Comparison of ENCODE assay signal across 8 cellular contexts in the genomic region with DNA sequence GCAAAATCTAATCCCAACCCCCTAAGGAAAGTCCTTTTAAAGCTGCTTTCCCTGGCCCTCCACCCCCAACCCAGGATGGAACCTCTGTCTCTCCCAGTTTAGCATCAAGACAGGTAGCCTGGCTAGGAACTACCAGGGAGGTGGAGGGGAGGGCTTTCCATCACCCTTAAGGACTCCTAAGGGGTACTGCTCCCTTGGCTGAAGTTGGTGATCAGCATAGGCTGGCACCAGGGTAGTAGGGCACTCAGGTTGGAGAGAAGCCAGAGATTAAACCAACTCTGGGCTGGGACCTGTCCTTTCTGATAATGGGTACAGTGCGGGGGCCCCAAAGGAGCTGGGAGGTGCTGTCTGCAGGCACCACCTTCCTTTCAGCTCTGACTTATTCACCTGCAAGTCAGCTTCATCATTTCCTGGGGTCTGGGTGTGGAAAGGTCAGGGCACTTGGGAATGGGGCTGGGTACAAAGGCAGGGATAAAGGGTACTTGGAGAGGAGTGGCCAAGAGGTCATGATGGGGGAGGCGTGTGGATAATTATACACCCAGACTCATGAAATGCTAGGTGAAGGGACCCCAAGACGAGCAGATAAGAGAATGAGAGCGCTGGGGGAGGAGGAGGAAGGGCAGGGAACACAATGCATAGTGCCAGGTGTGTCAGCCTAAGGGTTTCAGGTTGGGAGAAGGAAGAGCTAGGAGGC. TPM values are rescaled to one million over a fixed set of nuclear protein-coding genes. Genes with fewer than 3 reads are reported as not detected.
DNase-seq lines count a peak whose midpoint lies in the region; ATAC-seq and TF ChIP-seq lines count a peak whose summit lies in the region.

No MANE protein-coding gene starts in this region.

- H3K4me2 ChIP-seq in fibroblast of lung (ENCODE audit: extremely low read depth, insufficient read depth, low read length), result peak overlapping the region; percentile 93

- ATAC-seq in GM18520 (IDR thresholded peaks at IDR 0.05; ENCODE audit: unreplicated experiment), result no peak

- DNase-seq in NCI-H748 (lab: John Stamatoyannopoulos, UW; ENCODE audit: unreplicated experiment), result peak; percentile 41
- DNase-seq in NCI-H748 treated with DMSO at 0.1 percent for 48 hours (lab: John Stamatoyannopoulos, UW), result no peak
- DNase-seq in WERI-Rb-1, result no peak
- no peak for DNase-seq in fibroblast of lung (ENCODE audit: low read depth in 2 of 2)
- no peak for DNase-seq in iPS-NIHi7 (ENCODE audit: extremely low spot score)
- no peak for DNase-seq in HuH-7.5 (ENCODE audit: low spot score)

- H3K79me2 ChIP-seq in fibroblast of lung (ENCODE audit: control insufficient read depth, insufficient read depth, low read length), result peaks cover 89% of the 10 kb centered on the region

- TF ChIP-seq CTCF in WERI-Rb-1 (IDR thresholded peaks at IDR 0.05; ENCODE audit: low read depth, low read length) (no peak), fibroblast of lung (conservative IDR thresholded peaks at IDR 0.05 in 1 of 2, IDR thresholded peaks at IDR 0.05 in 1 of 2; ENCODE audit: low read depth in 1 of 2, low read length in 2 of 2) (no peak)

- H2AFZ ChIP-seq in fibroblast of lung (ENCODE audit: low read length), result no peak overlapping the region

- peak overlapping the region; percentile 97 for H3K27ac ChIP-seq in WERI-Rb-1
- peak overlapping the region; percentile 87 for H3K27ac ChIP-seq in fibroblast of lung (ENCODE audit: insufficient read depth, low read length)
- peak overlapping the region; percentile 57 for H3K27ac ChIP-seq in rectal smooth muscle tissue (ENCODE audit: low read depth, low read length)

- peak overlapping the region; percentile 86 for H3K4me3 ChIP-seq in WERI-Rb-1 (ENCODE audit: low read depth, low read length)
- peak overlapping the region; percentile 67 to 90 (median 80) for H3K4me3 ChIP-seq in fibroblast of lung (replicated peaks in 1 of 4; ENCODE audit: control extremely low read depth in 1 of 4, insufficient read depth in 1 of 4, low read depth in 3 of 4, low read length in 4 of 4)
- peak overlapping the region; percentile 86 for H3K4me3 ChIP-seq in rectal smooth muscle tissue (ENCODE audit: low read length)

- H3K9me3 ChIP-seq in WERI-Rb-1 (ENCODE audit: severe bottlenecking), result no peaks in the 10 kb centered on the region
- no peaks in the 10 kb centered on the region for H3K9me3 ChIP-seq in fibroblast of lung (ENCODE audit: control insufficient read depth, insufficient read depth, low read depth, low read length)

- H4K20me1 ChIP-seq in fibroblast of lung (ENCODE audit: control insufficient read depth, extremely low read depth, insufficient read depth, low read length), result no peaks in the 10 kb centered on the region

- no peaks in the 10 kb centered on the region for H3K27me3 ChIP-seq in WERI-Rb-1 (ENCODE audit: insufficient read depth, low read depth, severe bottlenecking)
- H3K27me3 ChIP-seq in fibroblast of lung (ENCODE audit: control insufficient read depth, insufficient read depth, low read length), result no peaks in the 10 kb centered on the region
- H3K27me3 ChIP-seq in rectal smooth muscle tissue (ENCODE audit: control insufficient read depth, insufficient read depth, low read length), result no peaks in the 10 kb centered on the region

- H3K9ac ChIP-seq in fibroblast of lung (ENCODE audit: insufficient read depth, low read length) (peak overlapping the region; percentile 76), rectal smooth muscle tissue (ENCODE audit: low read length) (peak overlapping the region; percentile 45)

- H3K4me1 ChIP-seq in fibroblast of lung (ENCODE audit: control insufficient read depth, extremely low read depth, insufficient read depth, low read length), result peaks cover 34% of the 10 kb centered on the region
- H3K4me1 ChIP-seq in rectal smooth muscle tissue (ENCODE audit: control insufficient read depth, insufficient read depth, low read length), result peaks cover 48% of the 10 kb centered on the region

- peaks cover 26% of the 10 kb centered on the region for H3K36me3 ChIP-seq in WERI-Rb-1
- peaks cover 1% of the 10 kb centered on the region for H3K36me3 ChIP-seq in fibroblast of lung (ENCODE audit: control insufficient read depth, insufficient read depth, low read length)
- no peaks in the 10 kb centered on the region for H3K36me3 ChIP-seq in rectal smooth muscle tissue (ENCODE audit: control insufficient read depth, insufficient read depth, low read length)

RNA-seq across cellular contexts. Expression of gene ARHGEF2, which starts 1.3 kb away (rescaled TPM):
- total RNA-seq in fibroblast of lung, result 208 and 276 TPM in 2 replicates
- polyA plus RNA-seq in fibroblast of lung, result 93.9 and 103 TPM in 2 replicates
- 48.5 and 77.3 TPM in 2 replicates for polyA plus RNA-seq in fibroblast of lung (2012)
- polyA minus RNA-seq in fibroblast of lung (ENCODE audit: low replicate concordance), result 121 and 150 TPM in 2 replicates

RNA-seq across cellular contexts. Expression of gene RXFP4, which starts 35.6 kb away (rescaled TPM):
- total RNA-seq in fibroblast of lung, result not detected in 2 replicates
- not detected in 2 replicates for polyA plus RNA-seq in fibroblast of lung
- polyA plus RNA-seq in fibroblast of lung (2012), result not detected in 2 replicates
- not detected in 2 replicates for polyA minus RNA-seq in fibroblast of lung (ENCODE audit: low replicate concordance)

RNA-seq across cellular contexts. Expression of gene KHDC4, which starts 42.8 kb away (rescaled TPM):
- total RNA-seq in fibroblast of lung, result 18.2 and 24.6 TPM in 2 replicates
- polyA plus RNA-seq in fibroblast of lung, result 19.5 and 25.4 TPM in 2 replicates
- polyA plus RNA-seq in fibroblast of lung (2012), result 9.0 and 10.4 TPM in 2 replicates
- polyA minus RNA-seq in fibroblast of lung (ENCODE audit: low replicate concordance), result 4.9 and 22.7 TPM in 2 replicates

RNA-seq across cellular contexts. Expression of gene SSR2, which starts 43.7 kb away (rescaled TPM):
- total RNA-seq in fibroblast of lung, result 304 and 455 TPM in 2 replicates
- polyA plus RNA-seq in fibroblast of lung, result 673 and 941 TPM in 2 replicates
- polyA plus RNA-seq in fibroblast of lung (2012), result 321 and 394 TPM in 2 replicates
- polyA minus RNA-seq in fibroblast of lung (ENCODE audit: low replicate concordance), result 781 and 908 TPM in 2 replicates
